Comparison of ENCODE assay signal across 16 cellular contexts in the genomic region with DNA sequence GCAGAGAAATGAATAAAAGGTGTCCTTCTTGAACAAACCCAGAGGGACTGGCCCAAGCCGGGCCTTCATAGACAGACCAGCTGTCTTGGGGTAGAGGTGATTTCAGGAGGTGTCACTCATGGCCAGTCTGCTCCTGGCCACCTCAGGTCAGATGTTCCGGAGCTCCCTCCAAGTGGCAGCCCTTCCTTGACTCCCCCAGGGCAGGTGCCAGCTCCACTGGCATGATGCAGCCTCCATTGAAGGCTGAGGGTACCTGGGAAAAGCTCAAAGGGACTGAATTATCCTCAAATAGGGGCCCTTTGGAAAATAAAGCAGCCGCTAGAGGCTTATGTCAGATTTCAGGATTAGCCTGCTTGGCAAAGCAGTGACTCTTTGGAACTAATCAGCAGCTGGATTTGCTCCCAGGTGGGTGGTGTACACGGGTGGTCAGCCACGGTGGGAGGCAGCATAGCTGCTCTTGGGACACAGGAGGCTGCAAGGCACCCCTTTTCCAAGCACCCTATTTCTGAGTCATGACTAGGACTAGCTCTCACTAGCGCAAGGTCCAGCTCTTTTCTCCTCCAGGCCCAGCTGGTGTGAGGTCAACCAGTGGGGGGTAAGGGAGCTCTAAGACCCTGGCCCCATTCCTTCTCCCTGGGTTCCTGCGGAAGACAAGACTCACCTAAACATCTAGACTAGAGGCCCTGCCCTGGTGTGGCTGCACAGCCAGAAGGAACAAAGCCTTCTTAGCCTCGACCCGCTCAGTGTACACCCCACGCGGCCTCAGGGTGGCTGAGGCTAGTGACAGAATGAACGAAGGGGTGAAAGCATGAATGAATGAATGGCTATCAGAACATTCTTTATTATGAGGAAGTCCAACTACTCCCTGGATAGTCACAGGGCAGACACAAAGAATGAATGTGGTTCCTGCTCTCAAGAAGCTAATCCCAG. TPM values are rescaled to one million over a fixed set of nuclear protein-coding genes. Genes with fewer than 3 reads are reported as not detected.
DNase-seq lines count a peak whose midpoint lies in the region; ATAC-seq lines count a peak whose summit lies in the region.
"Had no signal": no experiment of that assay in that cellular context is flagged by ENCODE, and none has a peak within 500 bp of the region (broad histone marks: within the 10 kb centered on the region; RNA-seq: fewer than 3 reads in every experiment).

No MANE protein-coding gene starts in this region.

- peak overlapping the region in 2 of 10 donors; percentile 50 to 75 for H3K27ac Mint-ChIP-seq in naive thymus-derived CD8-positive, alpha-beta T cell
- H3K27ac Mint-ChIP-seq in activated CD4-positive, alpha-beta memory T cell treated with anti-CD3 and anti-CD28 coated beads for 36 hours, result no peak overlapping the region
- H3K27ac Mint-ChIP-seq: activated CD4-positive, alpha-beta T cell treated with anti-CD3 and anti-CD28 coated beads, Interleukin-2, amount 10 ng/mL, durations not matched to agents 24 days and 14 days; activated T-cell treated with anti-CD3 and anti-CD28 coated beads, Interleukin-2, amount 50 U/mL, for 72 hours; GM23338; progenitor cell of endocrine pancreas had no signal

- H3K36me3 Mint-ChIP-seq in naive thymus-derived CD8-positive, alpha-beta T cell, result peaks cover 5 to 48% (median 16%) of the 10 kb centered on the region in 3 donors
- peaks cover 8% of the 10 kb centered on the region for H3K36me3 Mint-ChIP-seq in activated CD4-positive, alpha-beta memory T cell treated with anti-CD3 and anti-CD28 coated beads for 36 hours

- POLR2A ChIA-PET in naive thymus-derived CD8-positive, alpha-beta T cell (lab: Charles Lee), result no interaction called here
- POLR2A ChIA-PET in activated CD4-positive, alpha-beta memory T cell treated with anti-CD3 and anti-CD28 coated beads for 36 hours (lab: Charles Lee), result no interaction called here

- no peak for ATAC-seq in naive thymus-derived CD8-positive, alpha-beta T cell
- ATAC-seq: activated T-cell treated with anti-CD3 and anti-CD28 coated beads, Interleukin-2, amount 50 U/mL, for 72 hours; GM23338 had no signal

- no peaks in the 10 kb centered on the region for H3K9me3 Mint-ChIP-seq in naive thymus-derived CD8-positive, alpha-beta T cell
- H3K9me3 Mint-ChIP-seq in activated CD4-positive, alpha-beta memory T cell treated with anti-CD3 and anti-CD28 coated beads for 36 hours, result no peaks in the 10 kb centered on the region
- H3K9me3 Mint-ChIP-seq: activated CD4-positive, alpha-beta T cell treated with anti-CD3 and anti-CD28 coated beads, Interleukin-2, amount 10 ng/mL, durations not matched to agents 24 days and 14 days; activated T-cell treated with anti-CD3 and anti-CD28 coated beads, Interleukin-2, amount 50 U/mL, for 72 hours; GM23338 had no signal

- intact Hi-C loops in activated CD4-positive, alpha-beta memory T cell treated with anti-CD3 and anti-CD28 coated beads for 36 hours (cut with micrococcal nuclease), result no loop called here

- CTCF ChIA-PET in activated CD4-positive, alpha-beta memory T cell treated with anti-CD3 and anti-CD28 coated beads for 36 hours (lab: Charles Lee), result interaction anchor here (1.2 kb wide), 1 partner anchor 210 kb away, joined by 3 read pairs; no protein-coding TSS in a partner anchor

- H3K4me3 Mint-ChIP-seq in naive thymus-derived CD8-positive, alpha-beta T cell, result no peak overlapping the region
- H3K4me3 Mint-ChIP-seq in activated CD4-positive, alpha-beta memory T cell treated with anti-CD3 and anti-CD28 coated beads for 36 hours, result no peak overlapping the region
- H3K4me3 Mint-ChIP-seq: activated CD4-positive, alpha-beta T cell treated with anti-CD3 and anti-CD28 coated beads, Interleukin-2, amount 10 ng/mL, durations not matched to agents 24 days and 14 days; activated T-cell treated with anti-CD3 and anti-CD28 coated beads, Interleukin-2, amount 50 U/mL, for 72 hours; GM23338 had no signal

- no peaks in the 10 kb centered on the region for H3K27me3 Mint-ChIP-seq in naive thymus-derived CD8-positive, alpha-beta T cell
- no peaks in the 10 kb centered on the region for H3K27me3 Mint-ChIP-seq in activated CD4-positive, alpha-beta memory T cell treated with anti-CD3 and anti-CD28 coated beads for 36 hours
- H3K27me3 Mint-ChIP-seq: activated CD4-positive, alpha-beta T cell treated with anti-CD3 and anti-CD28 coated beads, Interleukin-2, amount 10 ng/mL, durations not matched to agents 24 days and 14 days; progenitor cell of endocrine pancreas had no signal

- DNase-seq in NCI-H82 treated with DMSO at 0.1 percent for 48 hours (lab: John Stamatoyannopoulos, UW; ENCODE audit: unreplicated experiment), result peak; percentile 16
- peak; percentile 60 for DNase-seq in mesenteric fat pad (ENCODE audit: low spot score)
- DNase-seq in substantia nigra (lab: John Stamatoyannopoulos, UW), result no peak
- no peak for DNase-seq in naive thymus-derived CD8-positive, alpha-beta T cell
- DNase-seq in activated CD4-positive, alpha-beta memory T cell treated with anti-CD3 and anti-CD28 coated beads for 36 hours, result no peak
- no peak for DNase-seq in NCI-H187 treated with DMSO at 0.1 percent for 48 hours (lab: John Stamatoyannopoulos, UW)
- DNase-seq in GDM1 (lab: John Stamatoyannopoulos, UW), result no peak
- DNase-seq: activated CD4-positive, alpha-beta T cell treated with anti-CD3 and anti-CD28 coated beads, Interleukin-2, amount 10 ng/mL, durations not matched to agents 24 days and 14 days; activated T-cell treated with anti-CD3 and anti-CD28 coated beads, Interleukin-2, amount 50 U/mL, for 72 hours; amniotic stem cell; DMS53; NK-92 treated with Interleukin-12 subunit alpha and Interleukin-12 subunit beta, amount 100 ng/mL, for 24 hours; stimulated activated CD4-positive, alpha-beta T cell treated with anti-CD3 and anti-CD28 coated beads, Interleukin-2, amount 100 ng/mL, for 24 hours had no signal

- H3K27ac ChIP-seq in cingulate gyrus (ENCODE audit: low read depth, low read length), result peak overlapping the region; percentile 0
- H3K27ac ChIP-seq in substantia nigra (ENCODE audit: low read depth, low read length, poor library complexity, severe bottlenecking), result peak overlapping the region; percentile 6

- H3K4me1 Mint-ChIP-seq in naive thymus-derived CD8-positive, alpha-beta T cell, result peaks cover 0 to 9% (median 3%) of the 10 kb centered on the region in 4 donors
- H3K4me1 Mint-ChIP-seq in activated CD4-positive, alpha-beta memory T cell treated with anti-CD3 and anti-CD28 coated beads for 36 hours (ENCODE audit: low read depth), result no peaks in the 10 kb centered on the region
- H3K4me1 Mint-ChIP-seq: activated CD4-positive, alpha-beta T cell treated with anti-CD3 and anti-CD28 coated beads, Interleukin-2, amount 10 ng/mL, durations not matched to agents 24 days and 14 days had no signal

RNA-seq across cellular contexts. Expression of a gene that starts 29.3 kb away (rescaled TPM):
- 28.8 TPM for total RNA-seq in mesenteric fat pad
- total RNA-seq in naive thymus-derived CD8-positive, alpha-beta T cell, result 10 to 100 TPM; 15.4 to 15.5 TPM
- 10 to 100 TPM; 11.0 to 15.4 (median 11.6) TPM for polyA plus RNA-seq in naive thymus-derived CD8-positive, alpha-beta T cell
- 10 to 100 TPM; 10.1 to 10.4 TPM for total RNA-seq in activated CD4-positive, alpha-beta memory T cell treated with anti-CD3 and anti-CD28 coated beads for 36 hours

RNA-seq across cellular contexts. Expression of a gene that starts 45.3 kb away (rescaled TPM):
- total RNA-seq in mesenteric fat pad, result 1.2 TPM
- total RNA-seq in naive thymus-derived CD8-positive, alpha-beta T cell, result not detected
- polyA plus RNA-seq in naive thymus-derived CD8-positive, alpha-beta T cell, result under 1 TPM; 0.05 TPM
- under 1 TPM; 0.02 to 0.05 TPM for total RNA-seq in activated CD4-positive, alpha-beta memory T cell treated with anti-CD3 and anti-CD28 coated beads for 36 hours

Comparison
In these comparisons a context has a peak if more than half of its experiments do, and no peak if none do; other contexts are left out.
1. DNase-seq: peak in NCI-H82 treated with DMSO at 0.1 percent for 48 hours (single experiment) and mesenteric fat pad (single experiment); none in substantia nigra (0 of 49), naive thymus-derived CD8-positive, alpha-beta T cell (0 of 10), activated CD4-positive, alpha-beta memory T cell treated with anti-CD3 and anti-CD28 coated beads for 36 hours (single experiment), NCI-H187 treated with DMSO at 0.1 percent for 48 hours (single experiment) and GDM1 (single experiment).